ENCODE assay signal across 8 cellular contexts in the genomic region with DNA sequence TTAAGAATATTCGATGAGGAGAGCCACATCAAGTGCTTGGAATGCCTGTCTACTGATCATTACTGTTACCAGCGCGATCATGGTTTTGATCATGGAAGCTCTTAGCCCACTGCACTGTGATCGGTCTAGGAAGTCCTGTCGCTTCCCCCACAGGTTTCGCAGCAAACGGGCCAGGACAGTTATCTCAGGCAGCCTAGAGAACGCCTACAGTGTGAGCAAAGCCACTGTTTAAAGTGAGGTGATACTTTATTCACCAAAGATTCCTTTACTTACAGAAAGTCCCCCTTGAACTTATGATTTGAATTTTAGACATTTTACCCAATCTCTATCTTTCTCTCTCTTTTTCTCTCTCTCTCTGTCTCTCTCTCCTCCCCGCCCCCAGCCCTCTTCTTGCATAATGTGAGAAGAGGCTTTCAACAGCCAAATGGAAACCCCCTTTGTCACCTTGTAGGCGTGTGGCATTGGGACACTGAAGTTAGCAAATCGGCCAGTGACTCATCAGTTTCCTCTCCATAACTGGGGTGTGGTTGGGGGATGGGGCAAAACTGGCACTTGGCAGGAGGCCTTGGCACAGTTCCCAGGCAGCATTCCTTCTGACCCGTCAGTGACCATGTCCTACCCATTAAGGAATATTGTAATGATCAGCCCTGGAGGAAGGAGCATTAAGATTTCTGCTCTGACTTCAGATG.
DNase-seq lines count a peak whose midpoint lies in the region; ATAC-seq and TF ChIP-seq lines count a peak whose summit lies in the region.

No MANE protein-coding gene starts in this region.

- peak; percentile 85 for ATAC-seq in T-helper 17 cell

- H3K27ac Mint-ChIP-seq in T-helper 17 cell: peak overlapping the region; percentile 92

- H3K4me3 Mint-ChIP-seq in T-helper 17 cell: peak overlapping the region; percentile 82

- TF ChIP-seq CTCF in GM20000 (IDR thresholded peaks at IDR 0.05; ENCODE audit: extremely low read depth, missing control alignments) (no peak), ascending aorta (IDR thresholded peaks at IDR 0.05) (no peak)

- intact Hi-C loops in ascending aorta (cut with DNase I): loop anchor here (1.0 to 5.0 kb wide), 7 partner anchors 24 to 289 kb away; no protein-coding TSS in a partner anchor

- peaks cover 46% of the 10 kb centered on the region for H3K4me1 Mint-ChIP-seq in T-helper 17 cell

- DNase-seq in COR-L47 (lab: John Stamatoyannopoulos, UW) (peak; percentile 26), GM20000 (ENCODE audit: low spot score) (peak; percentile 74), HPDE6-E6E7 (ENCODE audit: extremely low spot score) (peak; percentile 54), T-helper 17 cell (peak; percentile 36 to 63 (median 58)), ascending aorta (ENCODE audit: low spot score in 2 of 2) (peak; percentile 84 to 96), hypothalamus (lab: John Stamatoyannopoulos, UW) (peak in 36 of 51 donors; percentile 9 to 86 (median 52)), KG1 (lab: John Stamatoyannopoulos, UW) (no peak)
- DNase-seq in stimulated activated CD4-positive, alpha-beta T cell treated with anti-CD3 and anti-CD28 coated beads, Interleukin-15, amount 100 ng/mL, for 1 hour (ENCODE audit: low read depth in 1 of 2, low spot score in 1 of 2): peak; percentile 33 to 65

- H3K27ac ChIP-seq in ascending aorta: peak overlapping the region; percentile 72 to 85

- H3K4me3 ChIP-seq in ascending aorta: peak overlapping the region in 1 of 2 donors; percentile 14

- no peaks in the 10 kb centered on the region for H3K36me3 ChIP-seq in ascending aorta

- H3K27me3 ChIP-seq in ascending aorta: no peaks in the 10 kb centered on the region

- peaks cover under 1% of the 10 kb centered on the region for H3K36me3 Mint-ChIP-seq in T-helper 17 cell (ENCODE audit: low read depth)

- peaks cover 25 to 55% of the 10 kb centered on the region in 2 donors for H3K4me1 ChIP-seq in ascending aorta

- no peaks in the 10 kb centered on the region for H3K9me3 ChIP-seq in T-helper 17 cell (ENCODE audit: control insufficient read depth, low read length, poor library complexity, severe bottlenecking)
- no peaks in the 10 kb centered on the region for H3K9me3 ChIP-seq in ascending aorta

- H3K27me3 Mint-ChIP-seq in T-helper 17 cell: no peaks in the 10 kb centered on the region
